In the genomic region with DNA sequence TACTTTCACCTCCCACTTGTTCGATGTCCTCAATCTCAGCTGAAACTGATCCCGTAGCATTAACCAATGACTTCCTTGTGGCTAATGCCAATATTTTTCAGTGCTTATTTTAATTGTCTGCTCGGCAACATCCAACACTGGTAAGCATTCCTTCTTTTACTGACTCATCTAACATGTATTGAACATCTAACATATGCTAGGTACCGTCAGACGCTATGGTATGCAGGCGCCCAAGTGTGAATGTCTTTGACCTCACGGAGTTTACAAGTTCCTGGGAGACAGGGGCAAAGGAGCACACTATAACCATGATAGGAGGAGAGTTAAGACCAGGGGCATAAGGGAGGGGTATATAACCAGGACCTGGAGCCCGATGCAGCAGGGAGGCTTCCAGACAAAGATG, we compare ENCODE assay signal across 1 cellular context.
TF ChIP-seq lines count a peak whose summit lies in the region.

No MANE protein-coding gene starts in this region.

TF ChIP-seq in GM23338, 12 proteins besides CTCF, POLR2A, EP300 and RAD21 (continued from another document):
- TF ChIP-seq, protein P1, sequence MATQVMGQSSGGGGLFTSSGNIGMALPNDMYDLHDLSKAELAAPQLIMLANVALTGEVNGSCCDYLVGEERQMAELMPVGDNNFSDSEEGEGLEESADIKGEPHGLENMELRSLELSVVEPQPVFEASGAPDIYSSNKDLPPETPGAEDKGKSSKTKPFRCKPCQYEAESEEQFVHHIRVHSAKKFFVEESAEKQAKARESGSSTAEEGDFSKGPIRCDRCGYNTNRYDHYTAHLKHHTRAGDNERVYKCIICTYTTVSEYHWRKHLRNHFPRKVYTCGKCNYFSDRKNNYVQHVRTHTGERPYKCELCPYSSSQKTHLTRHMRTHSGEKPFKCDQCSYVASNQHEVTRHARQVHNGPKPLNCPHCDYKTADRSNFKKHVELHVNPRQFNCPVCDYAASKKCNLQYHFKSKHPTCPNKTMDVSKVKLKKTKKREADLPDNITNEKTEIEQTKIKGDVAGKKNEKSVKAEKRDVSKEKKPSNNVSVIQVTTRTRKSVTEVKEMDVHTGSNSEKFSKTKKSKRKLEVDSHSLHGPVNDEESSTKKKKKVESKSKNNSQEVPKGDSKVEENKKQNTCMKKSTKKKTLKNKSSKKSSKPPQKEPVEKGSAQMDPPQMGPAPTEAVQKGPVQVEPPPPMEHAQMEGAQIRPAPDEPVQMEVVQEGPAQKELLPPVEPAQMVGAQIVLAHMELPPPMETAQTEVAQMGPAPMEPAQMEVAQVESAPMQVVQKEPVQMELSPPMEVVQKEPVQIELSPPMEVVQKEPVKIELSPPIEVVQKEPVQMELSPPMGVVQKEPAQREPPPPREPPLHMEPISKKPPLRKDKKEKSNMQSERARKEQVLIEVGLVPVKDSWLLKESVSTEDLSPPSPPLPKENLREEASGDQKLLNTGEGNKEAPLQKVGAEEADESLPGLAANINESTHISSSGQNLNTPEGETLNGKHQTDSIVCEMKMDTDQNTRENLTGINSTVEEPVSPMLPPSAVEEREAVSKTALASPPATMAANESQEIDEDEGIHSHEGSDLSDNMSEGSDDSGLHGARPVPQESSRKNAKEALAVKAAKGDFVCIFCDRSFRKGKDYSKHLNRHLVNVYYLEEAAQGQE (IDR thresholded peaks at IDR 0.05; ENCODE audit: unreplicated experiment): no peak
- TF ChIP-seq NANOG (IDR thresholded peaks at IDR 0.05; ENCODE audit: borderline replicate concordance) (no peak), EZH2 (IDR thresholded peaks at IDR 0.05; ENCODE audit: low read depth, unreplicated experiment) (no peak), STAT1 (IDR thresholded peaks at IDR 0.05; ENCODE audit: unreplicated experiment) (no peak), POLR2AphosphoS5 (IDR thresholded peaks at IDR 0.05; ENCODE audit: low read depth) (no peak), ZNF114 (CRISPR knock-in tag; IDR thresholded peaks at IDR 0.05) (no peak), ZNF331 (CRISPR knock-in tag; IDR thresholded peaks at IDR 0.05; ENCODE audit: low read depth) (no peak), EZH2phosphoT487 (IDR thresholded peaks at IDR 0.05; ENCODE audit: unreplicated experiment) (no peak)
- TF ChIP-seq, protein P2, sequence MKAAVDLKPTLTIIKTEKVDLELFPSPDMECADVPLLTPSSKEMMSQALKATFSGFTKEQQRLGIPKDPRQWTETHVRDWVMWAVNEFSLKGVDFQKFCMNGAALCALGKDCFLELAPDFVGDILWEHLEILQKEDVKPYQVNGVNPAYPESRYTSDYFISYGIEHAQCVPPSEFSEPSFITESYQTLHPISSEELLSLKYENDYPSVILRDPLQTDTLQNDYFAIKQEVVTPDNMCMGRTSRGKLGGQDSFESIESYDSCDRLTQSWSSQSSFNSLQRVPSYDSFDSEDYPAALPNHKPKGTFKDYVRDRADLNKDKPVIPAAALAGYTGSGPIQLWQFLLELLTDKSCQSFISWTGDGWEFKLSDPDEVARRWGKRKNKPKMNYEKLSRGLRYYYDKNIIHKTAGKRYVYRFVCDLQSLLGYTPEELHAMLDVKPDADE (IDR thresholded peaks at IDR 0.05): no peak
- TF ChIP-seq, protein P3, sequence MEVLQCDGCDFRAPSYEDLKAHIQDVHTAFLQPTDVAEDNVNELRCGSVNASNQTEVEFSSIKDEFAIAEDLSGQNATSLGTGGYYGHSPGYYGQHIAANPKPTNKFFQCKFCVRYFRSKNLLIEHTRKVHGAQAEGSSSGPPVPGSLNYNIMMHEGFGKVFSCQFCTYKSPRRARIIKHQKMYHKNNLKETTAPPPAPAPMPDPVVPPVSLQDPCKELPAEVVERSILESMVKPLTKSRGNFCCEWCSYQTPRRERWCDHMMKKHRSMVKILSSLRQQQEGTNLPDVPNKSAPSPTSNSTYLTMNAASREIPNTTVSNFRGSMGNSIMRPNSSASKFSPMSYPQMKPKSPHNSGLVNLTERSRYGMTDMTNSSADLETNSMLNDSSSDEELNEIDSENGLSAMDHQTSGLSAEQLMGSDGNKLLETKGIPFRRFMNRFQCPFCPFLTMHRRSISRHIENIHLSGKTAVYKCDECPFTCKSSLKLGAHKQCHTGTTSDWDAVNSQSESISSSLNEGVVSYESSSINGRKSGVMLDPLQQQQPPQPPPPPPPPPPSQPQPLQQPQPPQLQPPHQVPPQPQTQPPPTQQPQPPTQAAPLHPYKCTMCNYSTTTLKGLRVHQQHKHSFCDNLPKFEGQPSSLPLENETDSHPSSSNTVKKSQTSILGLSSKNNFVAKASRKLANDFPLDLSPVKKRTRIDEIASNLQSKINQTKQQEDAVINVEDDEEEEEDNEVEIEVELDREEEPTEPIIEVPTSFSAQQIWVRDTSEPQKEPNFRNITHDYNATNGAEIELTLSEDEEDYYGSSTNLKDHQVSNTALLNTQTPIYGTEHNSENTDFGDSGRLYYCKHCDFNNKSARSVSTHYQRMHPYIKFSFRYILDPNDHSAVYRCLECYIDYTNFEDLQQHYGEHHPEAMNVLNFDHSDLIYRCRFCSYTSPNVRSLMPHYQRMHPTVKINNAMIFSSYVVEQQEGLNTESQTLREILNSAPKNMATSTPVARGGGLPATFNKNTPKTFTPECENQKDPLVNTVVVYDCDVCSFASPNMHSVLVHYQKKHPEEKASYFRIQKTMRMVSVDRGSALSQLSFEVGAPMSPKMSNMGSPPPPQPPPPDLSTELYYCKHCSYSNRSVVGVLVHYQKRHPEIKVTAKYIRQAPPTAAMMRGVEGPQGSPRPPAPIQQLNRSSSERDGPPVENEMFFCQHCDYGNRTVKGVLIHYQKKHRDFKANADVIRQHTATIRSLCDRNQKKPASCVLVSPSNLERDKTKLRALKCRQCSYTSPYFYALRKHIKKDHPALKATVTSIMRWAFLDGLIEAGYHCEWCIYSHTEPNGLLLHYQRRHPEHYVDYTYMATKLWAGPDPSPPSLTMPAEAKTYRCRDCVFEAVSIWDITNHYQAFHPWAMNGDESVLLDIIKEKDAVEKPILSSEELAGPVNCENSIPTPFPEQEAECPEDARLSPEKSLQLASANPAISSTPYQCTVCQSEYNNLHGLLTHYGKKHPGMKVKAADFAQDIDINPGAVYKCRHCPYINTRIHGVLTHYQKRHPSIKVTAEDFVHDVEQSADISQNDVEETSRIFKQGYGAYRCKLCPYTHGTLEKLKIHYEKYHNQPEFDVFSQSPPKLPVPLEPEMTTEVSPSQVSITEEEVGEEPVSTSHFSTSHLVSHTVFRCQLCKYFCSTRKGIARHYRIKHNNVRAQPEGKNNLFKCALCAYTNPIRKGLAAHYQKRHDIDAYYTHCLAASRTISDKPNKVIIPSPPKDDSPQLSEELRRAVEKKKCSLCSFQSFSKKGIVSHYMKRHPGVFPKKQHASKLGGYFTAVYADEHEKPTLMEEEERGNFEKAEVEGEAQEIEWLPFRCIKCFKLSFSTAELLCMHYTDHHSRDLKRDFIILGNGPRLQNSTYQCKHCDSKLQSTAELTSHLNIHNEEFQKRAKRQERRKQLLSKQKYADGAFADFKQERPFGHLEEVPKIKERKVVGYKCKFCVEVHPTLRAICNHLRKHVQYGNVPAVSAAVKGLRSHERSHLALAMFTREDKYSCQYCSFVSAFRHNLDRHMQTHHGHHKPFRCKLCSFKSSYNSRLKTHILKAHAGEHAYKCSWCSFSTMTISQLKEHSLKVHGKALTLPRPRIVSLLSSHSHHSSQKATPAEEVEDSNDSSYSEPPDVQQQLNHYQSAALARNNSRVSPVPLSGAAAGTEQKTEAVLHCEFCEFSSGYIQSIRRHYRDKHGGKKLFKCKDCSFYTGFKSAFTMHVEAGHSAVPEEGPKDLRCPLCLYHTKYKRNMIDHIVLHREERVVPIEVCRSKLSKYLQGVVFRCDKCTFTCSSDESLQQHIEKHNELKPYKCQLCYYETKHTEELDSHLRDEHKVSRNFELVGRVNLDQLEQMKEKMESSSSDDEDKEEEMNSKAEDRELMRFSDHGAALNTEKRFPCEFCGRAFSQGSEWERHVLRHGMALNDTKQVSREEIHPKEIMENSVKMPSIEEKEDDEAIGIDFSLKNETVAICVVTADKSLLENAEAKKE (CRISPR knock-in tag; IDR thresholded peaks at IDR 0.05): no peak
